Comparison of ENCODE assay signal across 8 cellular contexts in genomic region chr12:92146865-92147264, GRCh38. TPM values are rescaled to one million over a fixed set of nuclear protein-coding genes. Genes with fewer than 3 reads are reported as not detected.
DNase-seq lines count a peak whose midpoint lies in the region; TF ChIP-seq lines count a peak whose summit lies in the region.

No MANE protein-coding gene starts in this region.

- H3K9ac ChIP-seq in stomach smooth muscle (ENCODE audit: low read length in 2 of 2), result peak overlapping the region; percentile 82 to 84

- peak overlapping the region; percentile 89 for H3K27ac ChIP-seq in stomach smooth muscle (ENCODE audit: low read length)

- intact Hi-C loops in posterior vena cava (cut with DNase I), result loop anchor here (5.0 to 10.0 kb wide), 4 partner anchors 332 to 762 kb away; no protein-coding TSS in a partner anchor

- no peaks in the 10 kb centered on the region for H3K27me3 ChIP-seq in stomach smooth muscle (ENCODE audit: control insufficient read depth in 1 of 2, insufficient read depth in 2 of 2, low read length in 2 of 2)

- no peak for TF ChIP-seq CTCF in WI38 (IDR thresholded peaks at IDR 0.05; ENCODE audit: low read depth, low read length)

- H3K4me3 ChIP-seq in WI38 (ENCODE audit: low read depth, low read length), result peak overlapping the region; percentile 62
- H3K4me3 ChIP-seq in iPS-11a (ENCODE audit: low read depth, low read length), result peak overlapping the region; percentile 55
- peak overlapping the region; percentile 84 to 94 for H3K4me3 ChIP-seq in stomach smooth muscle (ENCODE audit: low read length in 2 of 2)

- peak; percentile 22 for DNase-seq in NOMO-1 treated with DMSO at 0.1 percent for 48 hours (lab: John Stamatoyannopoulos, UW; ENCODE audit: unreplicated experiment)
- no peak for DNase-seq in NOMO-1 (lab: John Stamatoyannopoulos, UW; ENCODE audit: unreplicated experiment in 2 of 2)
- DNase-seq in posterior vena cava (ENCODE audit: low spot score), result no peak
- DNase-seq in NCI-H1930 (lab: John Stamatoyannopoulos, UW), result no peak
- no peak for DNase-seq in activated CD8-positive, alpha-beta memory T cell treated with anti-CD3 and anti-CD28 coated beads, Interleukin-2, amount 50 U/mL, for 48 hours

- peaks cover 4% of the 10 kb centered on the region in 2 donors for H3K36me3 ChIP-seq in stomach smooth muscle (ENCODE audit: control insufficient read depth in 2 of 2, insufficient read depth in 2 of 2, low read length in 2 of 2)

- H3K9me3 ChIP-seq in stomach smooth muscle (ENCODE audit: control insufficient read depth in 2 of 2, low read length in 2 of 2), result no peaks in the 10 kb centered on the region

- no peaks in the 10 kb centered on the region for H3K4me1 ChIP-seq in stomach smooth muscle (ENCODE audit: control insufficient read depth, insufficient read depth, low read length)

RNA-seq across cellular contexts. Expression of gene BTG1, which starts 1.2 kb away (rescaled TPM):
- 10 to 100 TPM; 78.5 to 81.8 TPM for total RNA-seq in posterior vena cava
